In the genomic region with DNA sequence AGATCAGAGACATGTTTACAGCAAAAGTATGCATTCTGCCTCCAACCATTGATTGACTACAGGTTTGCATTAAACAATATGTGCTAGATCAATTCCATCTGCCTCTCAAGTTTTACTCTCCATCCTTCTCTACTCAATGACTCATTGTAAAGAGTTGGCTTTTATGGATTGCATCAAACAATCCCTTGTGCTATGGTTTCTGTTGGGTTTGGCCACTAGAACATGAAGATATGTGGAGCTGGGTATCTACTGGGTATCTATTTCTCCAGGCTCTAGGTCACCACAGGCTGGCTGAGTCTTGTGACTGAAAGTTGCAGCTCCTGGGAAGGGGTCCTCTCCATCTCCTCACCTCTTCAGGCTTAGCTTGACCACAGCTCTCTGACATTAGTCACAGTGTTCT, we compare ENCODE assay signal across 20 cellular contexts.
"Had no signal": no experiment of that assay in that cellular context is flagged by ENCODE, and none has a peak within 500 bp of the region (broad histone marks: within the 10 kb centered on the region; RNA-seq: fewer than 3 reads in every experiment).

No MANE protein-coding gene starts in this region.

- H3K4me1 ChIP-seq: body of pancreas, gastrocnemius medialis, left ventricle myocardium inferior, neural progenitor cell, upper lobe of right lung had no signal

- H3K27ac ChIP-seq: body of pancreas, cardiac muscle cell, epithelial cell of prostate, gastrocnemius medialis, left ventricle myocardium inferior, neural progenitor cell, upper lobe of right lung had no signal

- H2AFZ ChIP-seq: neural progenitor cell had no signal

- DNase-seq: activated CD4-positive, alpha-beta T cell treated with anti-CD3 and anti-CD28 coated beads for 1 hour; activated CD4-positive, alpha-beta T cell treated with anti-CD3 and anti-CD28 coated beads, Interleukin-2, amount 50 U/mL, for 1 hour; activated CD8-positive, alpha-beta T cell treated with anti-CD3 and anti-CD28 coated beads, Interleukin-2, amount 10 ng/mL, durations not matched to agents 7 days and 5 days; activated gamma-delta T cell; activated naive CD4-positive, alpha-beta T cell treated with anti-CD3 and anti-CD28 coated beads, Interleukin-2, amount 50 U/mL, for 16 hours; activated naive CD8-positive, alpha-beta T cell treated with anti-CD3 and anti-CD28 coated beads, Interleukin-2, amount 50 U/mL, for 24 hours; anterior cingulate cortex; body of pancreas; cortex of kidney; gastrocnemius medialis; hippocampal formation; kidney glomerular epithelial cell; left ventricle myocardium inferior; naive thymus-derived CD8-positive, alpha-beta T cell; stimulated activated CD4-positive, alpha-beta T cell treated with anti-CD3 and anti-CD28 coated beads, Interleukin-2, amount 100 ng/mL, for 48 hours; stimulated activated naive CD4-positive, alpha-beta T cell; upper lobe of right lung had no signal

- ATAC-seq: activated CD8-positive, alpha-beta T cell treated with anti-CD3 and anti-CD28 coated beads, Interleukin-2, amount 10 ng/mL, durations not matched to agents 7 days and 5 days; activated naive CD8-positive, alpha-beta T cell treated with anti-CD3 and anti-CD28 coated beads, Interleukin-2, amount 50 U/mL, for 24 hours; body of pancreas; gastrocnemius medialis; naive thymus-derived CD8-positive, alpha-beta T cell; upper lobe of right lung had no signal

- H3K36me3 ChIP-seq: cardiac muscle cell, gastrocnemius medialis, left ventricle myocardium inferior, neural progenitor cell, upper lobe of right lung had no signal

- H3K9me3 ChIP-seq: body of pancreas, gastrocnemius medialis, left ventricle myocardium inferior, upper lobe of right lung had no signal

- H3K27me3 ChIP-seq: body of pancreas, cardiac muscle cell, gastrocnemius medialis, neural progenitor cell, upper lobe of right lung had no signal

- H3K9ac ChIP-seq: neural progenitor cell had no signal

- H3K4me3 ChIP-seq: body of pancreas, cardiac muscle cell, gastrocnemius medialis, left ventricle myocardium inferior, neural progenitor cell, upper lobe of right lung had no signal

- H3K4me2 ChIP-seq: neural progenitor cell had no signal
